1 cellular context compared by ENCODE assay signal in genomic region chr6:44065443-44066115, GRCh38.
TF ChIP-seq lines count a peak whose summit lies in the region.

No MANE protein-coding gene starts in this region.

TF ChIP-seq in K562, 482 proteins besides CTCF, POLR2A, EP300 and RAD21 (continues in another document):
- peak; percentile 28; the same call in 1 of the 2 replicates for TF ChIP-seq TFAP4 (CRISPR knock-in tag; IDR thresholded peaks at IDR 0.05; ENCODE audit: borderline replicate concordance)
- TF ChIP-seq MTA2 (IDR thresholded peaks at IDR 0.05; ENCODE audit: low read depth) = no peak
- TF ChIP-seq ZNF354B (CRISPR knock-in tag; IDR thresholded peaks at IDR 0.05) = no peak
- TF ChIP-seq BCOR (IDR thresholded peaks at IDR 0.05) = 0 out of 2 replicates have a peak, but pooled peaks have one; percentile 22
- 0 out of 2 replicates have a peak, but pooled peaks have one; percentile 19 for TF ChIP-seq GABPB1 (CRISPR knock-in tag; IDR thresholded peaks at IDR 0.05)
- peak; percentile 61 for TF ChIP-seq MAX (CRISPR knock-in tag; IDR thresholded peaks at IDR 0.05)
- no peak for TF ChIP-seq ZBTB1 (CRISPR knock-in tag; IDR thresholded peaks at IDR 0.05; ENCODE audit: borderline replicate concordance, low read depth)
- no peak for TF ChIP-seq ZNF609 (CRISPR knock-in tag; IDR thresholded peaks at IDR 0.05; ENCODE audit: borderline replicate concordance)
- TF ChIP-seq PRDM10 (IDR thresholded peaks at IDR 0.05; ENCODE audit: partially characterized antibody) = peak; percentile 27
- TF ChIP-seq ZNF146 (CRISPR knock-in tag; IDR thresholded peaks at IDR 0.05; ENCODE audit: unreplicated experiment) = no peak
- peak; percentile 56 for TF ChIP-seq ZNF592 (IDR thresholded peaks at IDR 0.05)
- TF ChIP-seq NR4A1 (CRISPR knock-in tag; IDR thresholded peaks at IDR 0.05) = peak; percentile 29; the same call in 1 of the 2 replicates
- no peak; the same call in 1 of the 2 replicates for TF ChIP-seq NR4A1 (tag; IDR thresholded peaks at IDR 0.05)
- TF ChIP-seq ELF1 (tag; IDR thresholded peaks at IDR 0.05) = no peak
- no peak for TF ChIP-seq SP1 (CRISPR knock-in tag; IDR thresholded peaks at IDR 0.05)
- TF ChIP-seq FOXP4 (CRISPR knock-in tag; IDR thresholded peaks at IDR 0.05; ENCODE audit: borderline replicate concordance) = 0 out of 2 replicates have a peak, but pooled peaks have one; percentile 37
- peak; percentile 80; the same call in 1 of the 2 replicates for TF ChIP-seq RERE (CRISPR knock-in tag; IDR thresholded peaks at IDR 0.05; ENCODE audit: borderline replicate concordance)
- peak; percentile 99 for TF ChIP-seq ZBTB33 (CRISPR knock-in tag; IDR thresholded peaks at IDR 0.05)
